8 cellular contexts compared by ENCODE assay signal in genomic region chr17:79993390-79994221, GRCh38. TPM values are rescaled to one million over a fixed set of nuclear protein-coding genes. Genes with fewer than 3 reads are reported as not detected.
DNase-seq lines count a peak whose midpoint lies in the region; ATAC-seq and TF ChIP-seq lines count a peak whose summit lies in the region.

No MANE protein-coding gene starts in this region.

- H4K8ac ChIP-seq in mesendoderm (ENCODE audit: low read depth, low read length): no peak overlapping the region

- H3K9me3 ChIP-seq in BLaER1 treated with 17β-estradiol and CSF1 and Interleukin-3, amounts not matched to agents 10 nM and 100 nM (replicated peaks in 1 of 11): no peaks in the 10 kb centered on the region

- H2BK5ac ChIP-seq in mesendoderm (ENCODE audit: low read length): no peak overlapping the region

- ATAC-seq in GM18867 (IDR thresholded peaks at IDR 0.05; ENCODE audit: unreplicated experiment) (no peak), GM18909 (IDR thresholded peaks at IDR 0.05; ENCODE audit: poor library complexity, unreplicated experiment) (no peak)

- WGBS in mesendoderm (ENCODE audit: extremely low coverage, insufficient coverage, low lambda C conversion rate): no CpG with 5 or more reads among the region's 22 CpGs

- H3K79me2 ChIP-seq in KMS-11 (ENCODE audit: insufficient read depth, low read depth): no peaks in the 10 kb centered on the region
- H3K79me2 ChIP-seq in mesendoderm (ENCODE audit: control insufficient read depth, insufficient read depth, low read length): peaks cover 2% of the 10 kb centered on the region

- DNase-seq in SK-MEL-5 (ENCODE audit: low read depth, low spot score): peak; percentile 99
- DNase-seq in T47D (ENCODE audit: low read depth in 1 of 2, low spot score in 1 of 2): peak; percentile 85 to 98
- peak; percentile 96 for DNase-seq in mesendoderm
- peak; percentile 22 for DNase-seq in stimulated activated naive CD4-positive, alpha-beta T cell treated with Interleukin-2 at 50 U/mL for 16 hours (lab: John Stamatoyannopoulos, UW)

- H3K4me2 ChIP-seq in BLaER1 treated with 17β-estradiol and CSF1 and Interleukin-3, amounts not matched to agents 10 nM and 100 nM: peak overlapping the region; percentile 82 to 100 (median 99)
- H3K4me2 ChIP-seq in KMS-11: peak overlapping the region; percentile 70
- H3K4me2 ChIP-seq in mesendoderm (ENCODE audit: low read length): no peak overlapping the region

- no peak overlapping the region for H2BK120ac ChIP-seq in mesendoderm (ENCODE audit: low read depth, low read length)

- H3K27me3 ChIP-seq in BLaER1 treated with 17β-estradiol and CSF1 and Interleukin-3, amounts not matched to agents 10 nM and 100 nM: peaks cover 0 to 28% (median 10%) of the 10 kb centered on the region in 11 experiments; a peak in 14 of 22 replicates
- no peaks in the 10 kb centered on the region for H3K27me3 ChIP-seq in KMS-11 (ENCODE audit: insufficient read depth, low read depth)
- H3K27me3 ChIP-seq in mesendoderm (ENCODE audit: insufficient read depth, low read length, poor library complexity): no peaks in the 10 kb centered on the region

- no peak overlapping the region for H2BK15ac ChIP-seq in mesendoderm (replicated peaks; ENCODE audit: low read depth)

- no peak overlapping the region for H4K5ac ChIP-seq in mesendoderm (ENCODE audit: low read length)

- H3K79me1 ChIP-seq in mesendoderm (ENCODE audit: low read length): peaks cover 9% of the 10 kb centered on the region

- TF ChIP-seq CTCF in KMS-11 (conservative IDR thresholded peaks at IDR 0.05; ENCODE audit: low read depth, low read length): no peak

- in situ Hi-C loops in SK-MEL-5 (cut with HindIII; ENCODE audit: low pct_unique_long_range_greater_than_20kb, low sequenced_read_pairs): loop anchor here (25.0 kb wide), 1 partner anchor 206 kb away; the partner anchor contains the start of genes CBX2 and CBX8
- in situ Hi-C loops in T47D (cut with HindIII; ENCODE audit: low pct_unique_long_range_greater_than_20kb, low sequenced_read_pairs): no loop called here

- peak overlapping the region; percentile 2 for H3K4ac ChIP-seq in mesendoderm (ENCODE audit: low read depth, low read length)

- H3K36me3 ChIP-seq in BLaER1 treated with 17β-estradiol and CSF1 and Interleukin-3, amounts not matched to agents 10 nM and 100 nM: no peaks in the 10 kb centered on the region
- H3K36me3 ChIP-seq in KMS-11 (ENCODE audit: insufficient read depth) (no peaks in the 10 kb centered on the region), mesendoderm (ENCODE audit: control insufficient read depth, insufficient read depth, low read length) (no peaks in the 10 kb centered on the region)

- peak overlapping the region; percentile 70 for H2AFZ ChIP-seq in KMS-11 (ENCODE audit: low read depth)

- H3K27ac ChIP-seq in BLaER1 treated with 17β-estradiol and CSF1 and Interleukin-3, amounts not matched to agents 10 nM and 100 nM: peak overlapping the region; percentile 43 to 98 (median 93); a peak in 21 of 22 replicates
- H3K27ac ChIP-seq in KMS-11: peak overlapping the region; percentile 82
- H3K27ac ChIP-seq in mesendoderm (ENCODE audit: low read depth, low read length): peak overlapping the region; percentile 54

- peak overlapping the region in 9 of 10 experiments; percentile 18 to 70 (median 61); a peak in 16 of 20 replicates for H3K4me3 ChIP-seq in BLaER1 treated with 17β-estradiol and CSF1 and Interleukin-3, amounts not matched to agents 10 nM and 100 nM
- H3K4me3 ChIP-seq in KMS-11 (IDR thresholded peaks at IDR 0.05; ENCODE audit: insufficient read depth, low read depth, low read length) (peak overlapping the region; percentile 36), mesendoderm (ENCODE audit: low read length) (no peak overlapping the region)

- peak overlapping the region; percentile 44 to 85 (median 79) for H3K9ac ChIP-seq in BLaER1 treated with 17β-estradiol and CSF1 and Interleukin-3, amounts not matched to agents 10 nM and 100 nM
- H3K9ac ChIP-seq in KMS-11: peak overlapping the region; percentile 61
- peak overlapping the region; percentile 43 for H3K9ac ChIP-seq in mesendoderm (ENCODE audit: low read length)

- H4K20me1 ChIP-seq in BLaER1 treated with 17β-estradiol and CSF1 and Interleukin-3, amounts not matched to agents 10 nM and 100 nM: peaks cover 0 to 18% (median 6%) of the 10 kb centered on the region in 11 experiments; a peak in 8 of 22 replicates
- no peaks in the 10 kb centered on the region for H4K20me1 ChIP-seq in KMS-11 (ENCODE audit: insufficient read depth)

- peak overlapping the region; percentile 81 for H3K56ac ChIP-seq in mesendoderm (ENCODE audit: low read length)

- H3K18ac ChIP-seq in mesendoderm (ENCODE audit: low read length): no peak overlapping the region

- peaks cover 65 to 97% (median 89%) of the 10 kb centered on the region in 10 experiments for H3K4me1 ChIP-seq in BLaER1 treated with 17β-estradiol and CSF1 and Interleukin-3, amounts not matched to agents 10 nM and 100 nM
- H3K4me1 ChIP-seq in KMS-11 (ENCODE audit: low read depth, poor library complexity, severe bottlenecking) (peaks cover 37% of the 10 kb centered on the region), mesendoderm (ENCODE audit: control insufficient read depth, low read depth, low read length) (peaks cover 6% of the 10 kb centered on the region)

- no peak overlapping the region for H2AK5ac ChIP-seq in mesendoderm (ENCODE audit: low read length)

- no peak overlapping the region for H3K23ac ChIP-seq in mesendoderm (ENCODE audit: low read length)

RNA-seq across cellular contexts. Expression of gene TBC1D16, which starts 42.1 kb away (rescaled TPM):
- total RNA-seq in SK-MEL-5 (2014; rRNA removed; shearing (Covaris generic)): 1,021 and 1,023 TPM in 2 replicates
- 967 and 1,143 TPM in 2 replicates for polyA plus RNA-seq in SK-MEL-5 (2015; cell fraction: cytosol; rRNA removed)
- 973 and 1,036 TPM in 2 replicates for polyA plus RNA-seq in SK-MEL-5 (2015; cell fraction: nucleus; rRNA removed)
- 29.6 TPM for polyA plus RNA-seq in mesendoderm (2013, experiment 1 of 2)
- polyA plus RNA-seq in mesendoderm (2013, experiment 2 of 2): 29.8 TPM

RNA-seq across cellular contexts. Expression of gene CCDC40, which starts 42.8 kb away (rescaled TPM):
- total RNA-seq in SK-MEL-5 (2014; rRNA removed; shearing (Covaris generic)): 9.0 and 12.9 TPM in 2 replicates
- 9.8 and 17.5 TPM in 2 replicates for polyA plus RNA-seq in SK-MEL-5 (2015; cell fraction: cytosol; rRNA removed)
- 69.5 and 75.4 TPM in 2 replicates for polyA plus RNA-seq in SK-MEL-5 (2015; cell fraction: nucleus; rRNA removed)
- 1.8 TPM for polyA plus RNA-seq in mesendoderm (2013, experiment 1 of 2)
- 1.7 TPM for polyA plus RNA-seq in mesendoderm (2013, experiment 2 of 2)

Comparison
In these comparisons a context has a peak if more than half of its experiments do, and no peak if none do; other contexts are left out.
1. DNase-seq: peak in every context shown above with its lines; median percentile 99 in SK-MEL-5; 96 in mesendoderm; 92 in T47D; 22 in stimulated activated naive CD4-positive, alpha-beta T cell treated with Interleukin-2 at 50 U/mL for 16 hours.